In genomic region chr19:50877338-50877737, GRCh38 we compare ENCODE assay signal across 1 cellular context.
TF ChIP-seq lines count a peak whose summit lies in the region.

No MANE protein-coding gene starts in this region.

TF ChIP-seq in GM23338, 12 proteins besides CTCF, POLR2A, EP300 and RAD21 (continued from another document):
- TF ChIP-seq REST (IDR thresholded peaks at IDR 0.05; ENCODE audit: unreplicated experiment) (no peak), ETS1 (IDR thresholded peaks at IDR 0.05) (no peak), POLR2AphosphoS5 (IDR thresholded peaks at IDR 0.05; ENCODE audit: low read depth) (no peak), ZNF114 (CRISPR knock-in tag; IDR thresholded peaks at IDR 0.05) (no peak), NANOG (IDR thresholded peaks at IDR 0.05; ENCODE audit: borderline replicate concordance) (no peak), ZNF462 (CRISPR knock-in tag; IDR thresholded peaks at IDR 0.05) (no peak), ZNF331 (CRISPR knock-in tag; IDR thresholded peaks at IDR 0.05; ENCODE audit: low read depth) (no peak), EZH2 (IDR thresholded peaks at IDR 0.05; ENCODE audit: low read depth, unreplicated experiment) (no peak), JUNB (IDR thresholded peaks at IDR 0.05; ENCODE audit: unreplicated experiment) (no peak), STAT1 (IDR thresholded peaks at IDR 0.05; ENCODE audit: unreplicated experiment) (no peak)
